8 cellular contexts compared by ENCODE assay signal in genomic region chr6:124870611-124871201, GRCh38.
A peak's percentile ranks its signal among the peaks of the same experiment; 100 is the strongest.
DNase-seq lines count a peak whose midpoint lies in the region; ATAC-seq and TF ChIP-seq lines count a peak whose summit lies in the region.

No MANE protein-coding gene starts in this region.

- H3K4me1 ChIP-seq in Peyer's patch (no peaks in the 10 kb centered on the region), thyroid gland (no peaks in the 10 kb centered on the region)

- intact Hi-C loops in thyroid gland (cut with DNase I) = loop anchor here (5.0 kb wide), 1 partner anchor 242 kb away; no protein-coding TSS in a partner anchor

- H3K4me3 Mint-ChIP-seq in stimulated activated memory B cell treated with anti-CD40 and anti-IgM and Interleukin-4, amounts not matched to agents 10 μg/mL and 1 μg/mL and 100 μg/mL, for 72 hours = no peak overlapping the region

- no peak overlapping the region for H3K27ac Mint-ChIP-seq in activated naive CD4-positive, alpha-beta T cell treated with anti-CD3 and anti-CD28 coated beads, Interleukin-2, amount 50 U/mL, for 72 hours
- no peak overlapping the region for H3K27ac Mint-ChIP-seq in stimulated activated memory B cell treated with anti-CD40 and anti-IgM and Interleukin-4, amounts not matched to agents 10 μg/mL and 1 μg/mL and 100 μg/mL, for 72 hours

- H3K27me3 ChIP-seq in Peyer's patch (no peaks in the 10 kb centered on the region), thyroid gland (no peaks in the 10 kb centered on the region)

- TF ChIP-seq CTCF in Peyer's patch (IDR thresholded peaks at IDR 0.05) = peak in 4 of 6 experiments; percentile 41 to 85 (median 70)
- peak; percentile 16 to 90 (median 62) for TF ChIP-seq CTCF in thyroid gland (IDR thresholded peaks at IDR 0.05)

- no peaks in the 10 kb centered on the region for H3K9me3 Mint-ChIP-seq in activated naive CD4-positive, alpha-beta T cell treated with anti-CD3 and anti-CD28 coated beads, Interleukin-2, amount 50 U/mL, for 72 hours
- peaks cover 2% of the 10 kb centered on the region for H3K9me3 Mint-ChIP-seq in stimulated activated memory B cell treated with anti-CD40 and anti-IgM and Interleukin-4, amounts not matched to agents 10 μg/mL and 1 μg/mL and 100 μg/mL, for 72 hours

- no peaks in the 10 kb centered on the region for H3K9me3 ChIP-seq in Peyer's patch
- no peaks in the 10 kb centered on the region for H3K9me3 ChIP-seq in thyroid gland

- H3K27me3 Mint-ChIP-seq in stimulated activated memory B cell treated with anti-CD40 and anti-IgM and Interleukin-4, amounts not matched to agents 10 μg/mL and 1 μg/mL and 100 μg/mL, for 72 hours = no peaks in the 10 kb centered on the region

- 19 to 44% methylated on average over 2 of the region's 2 CpGs for WGBS in thyroid gland, 2 donors

- no peak for ATAC-seq in GM21360 (IDR thresholded peaks at IDR 0.05; ENCODE audit: unreplicated experiment)
- ATAC-seq in activated naive CD4-positive, alpha-beta T cell treated with anti-CD3 and anti-CD28 coated beads, Interleukin-2, amount 50 U/mL, for 72 hours = no peak
- no peak for ATAC-seq in stimulated activated memory B cell treated with anti-CD40 and anti-IgM and Interleukin-4, amounts not matched to agents 10 μg/mL and 1 μg/mL and 100 μg/mL, for 72 hours

- no peaks in the 10 kb centered on the region for H3K4me1 Mint-ChIP-seq in stimulated activated memory B cell treated with anti-CD40 and anti-IgM and Interleukin-4, amounts not matched to agents 10 μg/mL and 1 μg/mL and 100 μg/mL, for 72 hours

- no peak overlapping the region for H3K27ac ChIP-seq in Peyer's patch
- no peak overlapping the region for H3K27ac ChIP-seq in thyroid gland

- TF ChIP-seq POLR2A in Peyer's patch (IDR thresholded peaks at IDR 0.05) (no peak), thyroid gland (IDR thresholded peaks at IDR 0.05) (no peak)

- peak; percentile 9 for DNase-seq in NCI-H510A treated with DMSO at 0.1 percent for 48 hours (lab: John Stamatoyannopoulos, UW)
- no peak for DNase-seq in NCI-H510A (lab: John Stamatoyannopoulos, UW)
- DNase-seq in Peyer's patch = no peak
- peak; percentile 44 for DNase-seq in fibroblast of the conjunctiva (ENCODE audit: low read depth)
- DNase-seq in thyroid gland = no peak
- DNase-seq in activated naive CD4-positive, alpha-beta T cell treated with anti-CD3 and anti-CD28 coated beads, Interleukin-2, amount 50 U/mL, for 72 hours (ENCODE audit: low spot score in 2 of 2) = no peak

- H3K36me3 ChIP-seq in Peyer's patch (no peaks in the 10 kb centered on the region), thyroid gland (no peaks in the 10 kb centered on the region)

- H3K4me3 ChIP-seq in Peyer's patch (no peak overlapping the region), thyroid gland (replicated peaks in 1 of 3) (no peak overlapping the region)

- no peaks in the 10 kb centered on the region for H3K36me3 Mint-ChIP-seq in activated naive CD4-positive, alpha-beta T cell treated with anti-CD3 and anti-CD28 coated beads, Interleukin-2, amount 50 U/mL, for 72 hours
- no peaks in the 10 kb centered on the region for H3K36me3 Mint-ChIP-seq in stimulated activated memory B cell treated with anti-CD40 and anti-IgM and Interleukin-4, amounts not matched to agents 10 μg/mL and 1 μg/mL and 100 μg/mL, for 72 hours

Comparison
In these comparisons a context has a peak if more than half of its experiments do, and no peak if none do; other contexts are left out.
1. DNase-seq: peak in NCI-H510A treated with DMSO at 0.1 percent for 48 hours (single experiment) and fibroblast of the conjunctiva (single experiment); none in NCI-H510A (single experiment), Peyer's patch (0 of 3), thyroid gland (0 of 2) and activated naive CD4-positive, alpha-beta T cell treated with anti-CD3 and anti-CD28 coated beads, Interleukin-2, amount 50 U/mL, for 72 hours (0 of 2).